In genomic region chr2:119487434-119488244, GRCh38 we compare ENCODE assay signal across 11 cellular contexts. TPM values are rescaled to one million over a fixed set of nuclear protein-coding genes. Genes with fewer than 3 reads are reported as not detected.
DNase-seq lines count a peak whose midpoint lies in the region; ATAC-seq, FAIRE-seq and TF ChIP-seq lines count a peak whose summit lies in the region.
"Had no signal": no experiment of that assay in that cellular context is flagged by ENCODE, and none has a peak within 500 bp of the region (broad histone marks: within the 10 kb centered on the region; RNA-seq: fewer than 3 reads in every experiment).

No MANE protein-coding gene starts in this region.

- TF ChIP-seq CTCF in A549 (IDR thresholded peaks at IDR 0.05): no peak
- no peak for TF ChIP-seq CTCF in kidney (IDR thresholded peaks at IDR 0.05; ENCODE audit: borderline replicate concordance, extremely low read depth, insufficient read depth)
- no peak for TF ChIP-seq CTCF in brain microvascular endothelial cell (IDR thresholded peaks at IDR 0.05; ENCODE audit: low read depth, low read length, missing control alignments)
- no peak for TF ChIP-seq CTCF in tibial nerve (IDR thresholded peaks at IDR 0.05)

- TF ChIP-seq RAD21 in A549 (conservative IDR thresholded peaks at IDR 0.05 in 1 of 2, IDR thresholded peaks at IDR 0.05 in 1 of 2): no peak

- peaks cover 86% of the 10 kb centered on the region for H3K4me1 ChIP-seq in A549
- H3K4me1 ChIP-seq in kidney (ENCODE audit: control insufficient read depth in 1 of 2, insufficient read depth in 1 of 2, low read depth in 1 of 2, low read length in 2 of 2): peaks cover 46 to 60% of the 10 kb centered on the region in 2 donors
- H3K4me1 ChIP-seq in tibial nerve: no peaks in the 10 kb centered on the region

- TF ChIP-seq EP300 in A549 (IDR thresholded peaks at IDR 0.05) (no peak), tibial nerve (IDR thresholded peaks at IDR 0.05) (no peak)

- H3K9ac ChIP-seq in kidney (ENCODE audit: low read length in 2 of 2): peak overlapping the region in 1 of 2 donors; percentile 60

- H3K27me3 ChIP-seq in brain microvascular endothelial cell (replicated peaks) (peaks cover 3% of the 10 kb centered on the region), tibial nerve (no peaks in the 10 kb centered on the region)

- POLR2A ChIA-PET in A549 (lab: Yijun Ruan, JAX): no interaction called here

- ATAC-seq in A549: peak in 1 of 2 experiments; percentile 45; a peak in 3 of 6 replicates
- ATAC-seq in GM19455 (IDR thresholded peaks at IDR 0.05; ENCODE audit: unreplicated experiment): peak; percentile 66
- peak; percentile 91 for ATAC-seq in HG03139 (IDR thresholded peaks at IDR 0.05; ENCODE audit: unreplicated experiment)
- ATAC-seq: activated T-helper 17 cell treated with anti-CD3 and anti-CD28 coated beads, Interleukin-2, amount 50 U/mL, for 72 hours had no signal

- 8% methylated on average over 9 of the region's 9 CpGs for WGBS in A549 (ENCODE audit: missing lambda C conversion rate)
- 50 to 51% methylated on average over 9 of the region's 9 CpGs for WGBS in tibial nerve, 2 donors

- intact Hi-C loops in kidney (cut with DNase I): no loop called here

- CTCF ChIA-PET in A549 (lab: Yijun Ruan, JAX): interaction anchor here (0.6 to 8.2 kb wide), 7 partner anchors 8 to 217 kb away, joined by 3 to 77 read pairs (median 7); no protein-coding TSS in a partner anchor

- H3K9me3 ChIP-seq in A549 (no peaks in the 10 kb centered on the region), kidney (ENCODE audit: control insufficient read depth in 1 of 2, low read length in 2 of 2) (no peaks in the 10 kb centered on the region), tibial nerve (no peaks in the 10 kb centered on the region)

- no peaks in the 10 kb centered on the region for H3K36me3 ChIP-seq in kidney (ENCODE audit: control insufficient read depth in 1 of 2, insufficient read depth in 2 of 2, low read length in 2 of 2)
- H3K36me3 ChIP-seq in brain microvascular endothelial cell (replicated peaks): no peaks in the 10 kb centered on the region
- H3K36me3 ChIP-seq in tibial nerve: no peaks in the 10 kb centered on the region

- H3K27ac ChIP-seq in A549 (peak overlapping the region; percentile 67 to 78), kidney (ENCODE audit: low read depth in 2 of 2, low read length in 2 of 2) (peak overlapping the region; percentile 88 to 97), brain microvascular endothelial cell (no peak overlapping the region), tibial nerve (no peak overlapping the region)

- H3K4me3 ChIP-seq in A549 (no peak overlapping the region), kidney (ENCODE audit: low read length in 2 of 2) (peak overlapping the region in 1 of 2 donors; percentile 5), brain microvascular endothelial cell (ENCODE audit: low read depth, low read length) (no peak overlapping the region), tibial nerve (no peak overlapping the region)

- peak; percentile 21 to 35 for DNase-seq in A549 (ENCODE audit: low read depth in 1 of 2, low spot score in 1 of 2)
- peak; percentile 90 for DNase-seq in kidney
- no peak for DNase-seq in brain microvascular endothelial cell
- DNase-seq in tibial nerve (ENCODE audit: low spot score in 2 of 2): no peak
- DNase-seq in AML-193 (lab: John Stamatoyannopoulos, UW): no peak
- no peak for DNase-seq in activated T-cell treated with anti-CD3 and anti-CD28 coated beads for 4 hours

- in situ Hi-C loops in brain microvascular endothelial cell (cut with HindIII; ENCODE audit: low pct_ligation_motif_present, low sequenced_read_pairs): no loop called here

- FAIRE-seq in A549 (lab: Jason Lieb, UNC) (no peak), kidney (lab: Jason Lieb, UNC) (peak; percentile 91)

- H3K4me2 ChIP-seq in A549: peak overlapping the region; percentile 84

- no peak for TF ChIP-seq POLR2A in A549 (IDR thresholded peaks at IDR 0.05; ENCODE audit: low read length)
- TF ChIP-seq POLR2A in tibial nerve (IDR thresholded peaks at IDR 0.05): no peak

TF ChIP-seq in A549, 52 proteins besides CTCF, POLR2A, EP300 and RAD21:
- peak; percentile 49; the same call in 1 of the 2 replicates for TF ChIP-seq MAX (IDR thresholded peaks at IDR 0.05)
- TF ChIP-seq JUN (IDR thresholded peaks at IDR 0.05): no peak

RNA-seq across cellular contexts. Expression of gene SCTR, which starts 36.6 kb away (rescaled TPM):
- polyA plus RNA-seq in A549 (2011; rRNA removed) (not detected in 2 replicates), A549 (2017; fragmentation: RNase III; extraction: RNeasy Plus Mini Kit Qiagen cat#74134 plus additional on column Dnase treatment) (not detected in 3 replicates), kidney (ENCODE audit: insufficient read depth, low read depth, low replicate concordance) (7.3 TPM)
- polyA plus RNA-seq in A549 (2012; cell fraction: cytosol; rRNA removed): not detected in 2 replicates
- not detected in 2 replicates for polyA plus RNA-seq in A549 (2012; cell fraction: nucleus; rRNA removed)
- polyA minus RNA-seq in A549 (2011; rRNA and poly(A)+ RNA removed): not detected in 2 replicates
- total RNA-seq in kidney (15.9 TPM), tibial nerve (not detected)
- total RNA-seq: A673; activated T-helper 17 cell treated with anti-CD3 and anti-CD28 coated beads, Interleukin-2, amount 50 U/mL, for 72 hours had no signal

RNA-seq across cellular contexts. Expression of gene TMEM37, which starts 56.0 kb away (rescaled TPM):
- polyA plus RNA-seq in A549 (2011; rRNA removed): 7.5 and 10.8 TPM in 2 replicates
- 5.7 and 7.9 TPM in 2 replicates for polyA plus RNA-seq in A549 (2012; cell fraction: cytosol; rRNA removed)
- 4.7 and 5.0 TPM in 2 replicates for polyA plus RNA-seq in A549 (2012; cell fraction: nucleus; rRNA removed)
- 3.3 to 5.1 TPM (median 4.7 TPM) in 3 replicates for polyA plus RNA-seq in A549 (2017; fragmentation: RNase III; extraction: RNeasy Plus Mini Kit Qiagen cat#74134 plus additional on column Dnase treatment)
- polyA minus RNA-seq in A549 (2011; rRNA and poly(A)+ RNA removed): 2.9 and 4.0 TPM in 2 replicates
- total RNA-seq in kidney: 59.4 TPM
- 221 TPM for polyA plus RNA-seq in kidney (ENCODE audit: insufficient read depth, low read depth, low replicate concordance)
- total RNA-seq in tibial nerve: 10 to 100 TPM in 2 of 4 donors, 1 to 10 TPM in 2; 3.7 to 15.3 (median 8.8) TPM
- total RNA-seq: activated T-helper 17 cell treated with anti-CD3 and anti-CD28 coated beads, Interleukin-2, amount 50 U/mL, for 72 hours had no signal
- polyA plus RNA-seq: neural cell had no signal

RNA-seq across cellular contexts. Expression of gene CFAP221, which starts 56.6 kb away (rescaled TPM):
- 0.17 and 0.22 TPM in 2 replicates for polyA plus RNA-seq in A549 (2011; rRNA removed)
- 0.13 and 0.26 TPM in 2 replicates for polyA plus RNA-seq in A549 (2012; cell fraction: cytosol; rRNA removed)
- polyA plus RNA-seq in A549 (2012; cell fraction: nucleus; rRNA removed): not detected in 2 replicates
- polyA plus RNA-seq in A549 (2017; fragmentation: RNase III; extraction: RNeasy Plus Mini Kit Qiagen cat#74134 plus additional on column Dnase treatment): 0.16 to 0.30 TPM (median 0.24 TPM) in 3 replicates
- polyA minus RNA-seq in A549 (2011; rRNA and poly(A)+ RNA removed): not detected in 2 replicates
- 58.7 TPM for total RNA-seq in kidney
- 15.9 TPM for polyA plus RNA-seq in kidney (ENCODE audit: insufficient read depth, low read depth, low replicate concordance)
- total RNA-seq in tibial nerve: 1 to 10 TPM in 1 of 4 donors, under 1 TPM in 2, not detected in 1; 0.30 to 1.7 (median 0.42) TPM
- total RNA-seq: activated T-helper 17 cell treated with anti-CD3 and anti-CD28 coated beads, Interleukin-2, amount 50 U/mL, for 72 hours had no signal

Comparison
In these comparisons a context has a peak if more than half of its experiments do, and no peak if none do; other contexts are left out.
1. DNase-seq: peak in A549 (2 of 2) and kidney (single experiment); none in brain microvascular endothelial cell (single experiment), tibial nerve (0 of 2), AML-193 (0 of 2) and activated T-cell treated with anti-CD3 and anti-CD28 coated beads for 4 hours (single experiment).
2. H3K27ac ChIP-seq: peak in A549 (2 of 2) and kidney (2 of 2); none in brain microvascular endothelial cell (single experiment) and tibial nerve (0 of 4).
3. RNA of gene SCTR, which starts 36.6 kb away (total RNA-seq): 15.9 TPM in kidney (single experiment); not detected in tibial nerve; every median in the first group is over 10 times any median in the second.
4. RNA of gene CFAP221, which starts 56.6 kb away (total RNA-seq): 58.7 TPM in kidney (single experiment); 0.30 to 1.7 TPM in tibial nerve; every median in the first group is over 10 times any median in the second.